1 cellular context compared by ENCODE assay signal in genomic region chr10:77296534-77297369, GRCh38.
A peak's percentile ranks its signal among the peaks of the same experiment; 100 is the strongest.
TF ChIP-seq lines count a peak whose summit lies in the region.

No MANE protein-coding gene starts in this region.

TF ChIP-seq in HEK293, 187 proteins besides CTCF, POLR2A, EP300 and RAD21 (continued from another document):
- TF ChIP-seq PRDM10 (tag by site-specific recombination; IDR thresholded peaks at IDR 0.05) (peak; percentile 58; the same call in 1 of the 2 replicates), ZNF202 (tag by site-specific recombination; IDR thresholded peaks at IDR 0.05; ENCODE audit: borderline replicate concordance) (no peak), ZNF785 (tag by site-specific recombination; IDR thresholded peaks at IDR 0.05) (no peak), PRDM2 (tag by site-specific recombination; IDR thresholded peaks at IDR 0.05; ENCODE audit: borderline replicate concordance) (no peak), ZNF776 (tag by site-specific recombination; IDR thresholded peaks at IDR 0.05; ENCODE audit: borderline replicate concordance) (no peak), ZNF600 (tag by site-specific recombination; IDR thresholded peaks at IDR 0.05) (no peak), ZNF670 (tag by site-specific recombination; IDR thresholded peaks at IDR 0.05; ENCODE audit: low read depth) (no peak), ZNF324 (tag by site-specific recombination; IDR thresholded peaks at IDR 0.05) (no peak), ZBTB7A (tag by site-specific recombination; IDR thresholded peaks at IDR 0.05; ENCODE audit: low read depth) (no peak), SETDB1 (IDR thresholded peaks at IDR 0.05; ENCODE audit: insufficient read length, low read length) (no peak), ZNF274 (IDR thresholded peaks at IDR 0.05; ENCODE audit: low read length) (no peak), ZNF274 (tag by site-specific recombination; IDR thresholded peaks at IDR 0.05; ENCODE audit: borderline replicate concordance) (no peak), ZNF391 (tag by site-specific recombination; IDR thresholded peaks at IDR 0.05; ENCODE audit: borderline replicate concordance, low read depth) (no peak), SCRT2 (tag by site-specific recombination; IDR thresholded peaks at IDR 0.05) (peak; percentile 17; the same call in 1 of the 2 replicates), PBX3 (CRISPR knock-in tag; IDR thresholded peaks at IDR 0.05) (no peak), GLIS2 (tag by site-specific recombination; IDR thresholded peaks at IDR 0.05) (no peak), OSR2 (tag by site-specific recombination; IDR thresholded peaks at IDR 0.05) (no peak), ZFP41 (tag by site-specific recombination; IDR thresholded peaks at IDR 0.05; ENCODE audit: borderline replicate concordance) (no peak), ZNF398 (tag by site-specific recombination; IDR thresholded peaks at IDR 0.05) (no peak), ZNF23 (tag by site-specific recombination; IDR thresholded peaks at IDR 0.05; ENCODE audit: borderline replicate concordance) (no peak), ZNF529 (tag by site-specific recombination; IDR thresholded peaks at IDR 0.05; ENCODE audit: insufficient replicate concordance) (no peak), ZNF654 (tag by site-specific recombination; IDR thresholded peaks at IDR 0.05; ENCODE audit: low read depth) (peak; percentile 24; the same call in 1 of the 2 replicates), KLF7 (tag by site-specific recombination; IDR thresholded peaks at IDR 0.05; ENCODE audit: borderline replicate concordance) (no peak), ZNF473 (tag by site-specific recombination; IDR thresholded peaks at IDR 0.05) (no peak), ZNF10 (tag by site-specific recombination; IDR thresholded peaks at IDR 0.05) (no peak), ZFP69B (tag by site-specific recombination; IDR thresholded peaks at IDR 0.05) (no peak), ZNF121 (tag by site-specific recombination; IDR thresholded peaks at IDR 0.05) (no peak), ZNF510 (tag by site-specific recombination; IDR thresholded peaks at IDR 0.05; ENCODE audit: insufficient replicate concordance) (no peak), ZNF530 (tag by site-specific recombination; IDR thresholded peaks at IDR 0.05; ENCODE audit: low read depth) (no peak), GLIS1 (tag by site-specific recombination; IDR thresholded peaks at IDR 0.05) (0 out of 2 replicates have a peak, but pooled peaks have one; percentile 7), REST (tag by site-specific recombination; IDR thresholded peaks at IDR 0.05) (no peak), ZNF549 (tag by site-specific recombination; IDR thresholded peaks at IDR 0.05) (peak; percentile 42; the same call in 1 of the 2 replicates)
